ENCODE assay signal across 8 cellular contexts in the genomic region with DNA sequence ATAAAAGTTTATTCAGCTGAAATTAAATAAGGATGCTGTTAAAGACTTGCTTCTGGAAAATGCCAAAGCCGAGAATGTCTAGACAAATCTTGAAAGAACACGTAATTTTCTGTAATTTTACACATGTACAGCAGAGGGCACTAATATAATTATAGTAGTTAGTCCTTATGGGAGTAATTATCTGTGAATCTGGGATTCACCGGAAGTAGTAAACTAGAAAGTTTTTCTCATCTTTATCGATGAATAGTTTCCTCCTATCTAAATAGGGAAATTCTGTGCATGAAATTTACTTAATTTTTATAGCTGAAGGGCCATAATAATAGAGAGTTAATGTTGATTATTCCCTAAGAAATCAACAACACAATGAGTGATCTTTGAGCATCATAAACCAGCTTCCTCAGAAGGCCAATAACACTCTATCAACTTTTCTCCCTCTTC. TPM values are rescaled to one million over a fixed set of nuclear protein-coding genes. Genes with fewer than 3 reads are reported as not detected.
DNase-seq lines count a peak whose midpoint lies in the region; ATAC-seq, FAIRE-seq and TF ChIP-seq lines count a peak whose summit lies in the region.

No MANE protein-coding gene starts in this region.

- H3K4me1 Mint-ChIP-seq in stimulated activated naive CD8-positive, alpha-beta T cell treated with anti-CD3 and anti-CD28 coated beads, Interleukin-15, amount 100 ng/mL, for 72 hours, result no peaks in the 10 kb centered on the region

- H3K4me3 Mint-ChIP-seq in stimulated activated naive CD8-positive, alpha-beta T cell treated with anti-CD3 and anti-CD28 coated beads, Interleukin-15, amount 100 ng/mL, for 72 hours, result no peak overlapping the region

- H3K4me3 ChIP-seq in heart left ventricle, result no peak overlapping the region
- H3K4me3 ChIP-seq in right cardiac atrium (ENCODE audit: low read length), result no peak overlapping the region
- no peak overlapping the region for H3K4me3 ChIP-seq in bronchial epithelial cell (ENCODE audit: low read depth, low read length)
- no peak overlapping the region for H3K4me3 ChIP-seq in brain microvascular endothelial cell (ENCODE audit: low read depth, low read length)

- H3K9me3 ChIP-seq in heart left ventricle (no peaks in the 10 kb centered on the region), right cardiac atrium (ENCODE audit: control insufficient read depth, low read length) (no peaks in the 10 kb centered on the region)

- no peak overlapping the region for H3K27ac ChIP-seq in heart left ventricle
- H3K27ac ChIP-seq in right cardiac atrium (ENCODE audit: low read length), result no peak overlapping the region
- no peak overlapping the region for H3K27ac ChIP-seq in brain microvascular endothelial cell

- DNase-seq in heart left ventricle (no peak), right cardiac atrium (no peak), NCI-H446 treated with DMSO at 0.1 percent for 48 hours (lab: John Stamatoyannopoulos, UW) (peak; percentile 52), bronchial epithelial cell (ENCODE audit: low read depth) (peak; percentile 59), lung microvascular endothelial cell (ENCODE audit: low read depth in 2 of 2) (peak; percentile 31 to 47), brain microvascular endothelial cell (no peak)
- no peak for DNase-seq in stimulated activated naive CD8-positive, alpha-beta T cell treated with anti-CD3 and anti-CD28 coated beads, Interleukin-15, amount 100 ng/mL, for 72 hours

- H3K27me3 Mint-ChIP-seq in stimulated activated naive CD8-positive, alpha-beta T cell treated with anti-CD3 and anti-CD28 coated beads, Interleukin-15, amount 100 ng/mL, for 72 hours, result no peaks in the 10 kb centered on the region

- H3K27ac Mint-ChIP-seq in stimulated activated naive CD8-positive, alpha-beta T cell treated with anti-CD3 and anti-CD28 coated beads, Interleukin-15, amount 100 ng/mL, for 72 hours, result no peak overlapping the region

- TF ChIP-seq CTCF in heart left ventricle (IDR thresholded peaks at IDR 0.05), result peak; percentile 32 to 72 (median 53)
- TF ChIP-seq CTCF in bronchial epithelial cell (IDR thresholded peaks at IDR 0.05; ENCODE audit: insufficient read depth, low read length, severe bottlenecking), result no peak
- TF ChIP-seq CTCF in brain microvascular endothelial cell (IDR thresholded peaks at IDR 0.05; ENCODE audit: low read depth, low read length, missing control alignments), result no peak

- no peaks in the 10 kb centered on the region for H3K4me1 ChIP-seq in heart left ventricle
- no peaks in the 10 kb centered on the region for H3K4me1 ChIP-seq in right cardiac atrium (ENCODE audit: control insufficient read depth, insufficient read depth, low read length)

- WGBS in heart left ventricle, 4 donors, result 11 to 23% (median 12%) methylated on average over 4 of the region's 4 CpGs
- 15% methylated on average over 4 of the region's 4 CpGs for WGBS in right cardiac atrium

- intact Hi-C loops in heart left ventricle (cut with DNase I) (loop anchor here (1.0 to 5.0 kb wide), 6 partner anchors 344 to 351 kb away; no protein-coding TSS in a partner anchor), right cardiac atrium (cut with DNase I) (loop anchor here (5.0 to 10.0 kb wide), 3 partner anchors 346 to 351 kb away; no protein-coding TSS in a partner anchor)

- H3K36me3 ChIP-seq in heart left ventricle, result no peaks in the 10 kb centered on the region
- H3K36me3 ChIP-seq in bronchial epithelial cell (ENCODE audit: control insufficient read depth, insufficient read depth, low read length), result no peaks in the 10 kb centered on the region
- no peaks in the 10 kb centered on the region for H3K36me3 ChIP-seq in brain microvascular endothelial cell (replicated peaks)

- no peak for ATAC-seq in heart left ventricle
- no peak for ATAC-seq in right cardiac atrium
- ATAC-seq in stimulated activated naive CD8-positive, alpha-beta T cell treated with anti-CD3 and anti-CD28 coated beads, Interleukin-15, amount 100 ng/mL, for 72 hours, result no peak
- ATAC-seq in HG02852 (IDR thresholded peaks at IDR 0.05; ENCODE audit: unreplicated experiment), result no peak

- in situ Hi-C loops in brain microvascular endothelial cell (cut with HindIII; ENCODE audit: low pct_ligation_motif_present, low sequenced_read_pairs), result no loop called here

- H3K9me3 Mint-ChIP-seq in stimulated activated naive CD8-positive, alpha-beta T cell treated with anti-CD3 and anti-CD28 coated beads, Interleukin-15, amount 100 ng/mL, for 72 hours, result peaks cover 0 to 4% of the 10 kb centered on the region in 2 donors

- peaks cover 0 to 5% (median 0%) of the 10 kb centered on the region in 9 donors for H3K27me3 ChIP-seq in heart left ventricle
- H3K27me3 ChIP-seq in right cardiac atrium (ENCODE audit: control insufficient read depth, insufficient read depth), result no peaks in the 10 kb centered on the region
- no peaks in the 10 kb centered on the region for H3K27me3 ChIP-seq in bronchial epithelial cell (ENCODE audit: control insufficient read depth, insufficient read depth, low read length)
- H3K27me3 ChIP-seq in brain microvascular endothelial cell (replicated peaks), result no peaks in the 10 kb centered on the region

- no peak for TF ChIP-seq POLR2A in heart left ventricle (IDR thresholded peaks at IDR 0.05)

- FAIRE-seq in bronchial epithelial cell (lab: Jason Lieb, UNC), result no peak

RNA-seq across cellular contexts. Expression of a gene that starts 18.4 kb away (rescaled TPM):
- total RNA-seq in heart left ventricle, result 1 to 10 TPM; 1.9 to 6.1 (median 2.7) TPM
- polyA plus RNA-seq in heart left ventricle, result 1 to 10 TPM; 1.3 to 2.7 TPM
- total RNA-seq in right cardiac atrium, result 1 to 10 TPM; 4.3 to 6.9 (median 5.4) TPM
- polyA plus RNA-seq in right cardiac atrium, result 2.0 TPM
- 0.79 and 1.7 TPM in 2 replicates for total RNA-seq in bronchial epithelial cell
- total RNA-seq in lung microvascular endothelial cell, result 5.4 and 6.2 TPM in 2 replicates

Comparison
In these comparisons a context has a peak if more than half of its experiments do, and no peak if none do; other contexts are left out.
1. DNase-seq: peak in NCI-H446 treated with DMSO at 0.1 percent for 48 hours (single experiment), bronchial epithelial cell (single experiment) and lung microvascular endothelial cell (2 of 2); none in heart left ventricle (0 of 5), right cardiac atrium (0 of 3), stimulated activated naive CD8-positive, alpha-beta T cell treated with anti-CD3 and anti-CD28 coated beads, Interleukin-15, amount 100 ng/mL, for 72 hours (0 of 2) and brain microvascular endothelial cell (single experiment).
2. CTCF ChIP-seq: peak in heart left ventricle (12 of 12); none in bronchial epithelial cell (single experiment) and brain microvascular endothelial cell (single experiment).